ENCODE assay signal across 17 cellular contexts in the genomic region with DNA sequence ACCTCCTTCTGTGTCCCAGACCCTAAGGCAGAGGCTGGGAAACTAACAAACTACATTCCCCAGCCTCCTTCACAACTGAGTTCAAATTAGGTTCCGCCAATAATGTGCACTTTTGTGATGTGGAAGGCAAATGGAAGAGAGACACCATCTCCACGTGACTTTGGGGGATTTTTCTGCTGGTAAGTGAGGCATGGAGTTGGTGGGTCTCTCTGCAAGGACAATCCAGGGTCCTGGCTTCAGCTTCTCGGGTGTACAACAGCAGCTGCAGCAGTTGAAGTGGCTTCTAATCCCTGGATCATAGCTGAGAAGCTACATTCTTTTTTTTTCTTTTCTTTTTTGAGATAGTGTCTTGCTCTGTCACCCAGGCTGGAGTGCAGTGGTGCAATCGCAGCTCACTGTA. TPM values are rescaled to one million over a fixed set of nuclear protein-coding genes. Genes with fewer than 3 reads are reported as not detected.
DNase-seq lines count a peak whose midpoint lies in the region; TF ChIP-seq lines count a peak whose summit lies in the region.
"Had no signal": no experiment of that assay in that cellular context is flagged by ENCODE, and none has a peak within 500 bp of the region (broad histone marks: within the 10 kb centered on the region; RNA-seq: fewer than 3 reads in every experiment).

No MANE protein-coding gene starts in this region.

- H4K20me1 ChIP-seq in BLaER1 (no peaks in the 10 kb centered on the region), osteoblast (ENCODE audit: insufficient read depth, low read length) (no peaks in the 10 kb centered on the region)

- H3K27ac ChIP-seq in BLaER1 (no peak overlapping the region), SJCRH30 (no peak overlapping the region), osteoblast (ENCODE audit: low read depth, low read length) (no peak overlapping the region)
- H3K27ac ChIP-seq: A549, RWPE1, SJSA1 had no signal

- peaks cover 38% of the 10 kb centered on the region for H3K27me3 ChIP-seq in BLaER1
- H3K27me3 ChIP-seq in SJCRH30 = no peaks in the 10 kb centered on the region
- no peaks in the 10 kb centered on the region for H3K27me3 ChIP-seq in osteoblast (ENCODE audit: insufficient read depth, low read length)
- H3K27me3 ChIP-seq: SJSA1 had no signal

- H3K4me2 ChIP-seq in BLaER1 = peak overlapping the region; percentile 22; the same call in 1 of the 2 replicates
- H3K4me2 ChIP-seq in osteoblast (ENCODE audit: insufficient read depth, low read length) = no peak overlapping the region
- H3K4me2 ChIP-seq: A549 had no signal

- H3K4me3 ChIP-seq in BLaER1 = no peak overlapping the region
- H3K4me3 ChIP-seq in SJCRH30 = no peak overlapping the region
- H3K4me3 ChIP-seq in osteoblast (ENCODE audit: insufficient read depth, low read length) = no peak overlapping the region
- H3K4me3 ChIP-seq: A549, SJSA1 had no signal

- H3K9ac ChIP-seq in BLaER1 = no peak overlapping the region

- H3K4me1 ChIP-seq in BLaER1 = peaks cover 26% of the 10 kb centered on the region
- peaks cover 49% of the 10 kb centered on the region for H3K4me1 ChIP-seq in SJCRH30
- peaks cover 32% of the 10 kb centered on the region for H3K4me1 ChIP-seq in osteoblast (ENCODE audit: insufficient read depth, low read length)
- H3K4me1 ChIP-seq: A549 had no signal

- H3K79me2 ChIP-seq in osteoblast (ENCODE audit: insufficient read depth, low read length) = no peaks in the 10 kb centered on the region

- no peak for TF ChIP-seq CTCF in osteoblast (IDR thresholded peaks at IDR 0.05; ENCODE audit: extremely low read depth, low read depth, low read length)

- peak overlapping the region; percentile 48 for H2AFZ ChIP-seq in osteoblast (ENCODE audit: low read length)

- 0 out of 2 replicates have a peak, but pooled peaks cover under 1% of the 10 kb centered on the region for H3K9me3 ChIP-seq in BLaER1
- H3K9me3 ChIP-seq in SJCRH30 (replicated peaks) = no peaks in the 10 kb centered on the region
- H3K9me3 ChIP-seq in osteoblast (ENCODE audit: low read depth, low read length) = no peaks in the 10 kb centered on the region
- H3K9me3 ChIP-seq: A549, SJSA1 had no signal

- DNase-seq in SJCRH30 (peak; percentile 53 to 71), islet precursor cell (peak; percentile 38), osteoblast (ENCODE audit: insufficient read length, low spot score, missing footprints) (no peak), NCI-H82 treated with DMSO at 0.1 percent for 48 hours (lab: John Stamatoyannopoulos, UW; ENCODE audit: unreplicated experiment) (no peak), hippocampal formation (lab: John Stamatoyannopoulos, UW) (no peak)
- DNase-seq in stimulated activated CD4-positive, alpha-beta T cell treated with anti-CD3 and anti-CD28 coated beads, Interleukin-2, amount 100 ng/mL, for 24 hours = no peak
- DNase-seq: GF-D8, GOT3, NCI-H1048, NCI-H1436 treated with DMSO at 0.1 percent for 48 hours, NCI-H2081 treated with DMSO at 0.1 percent for 48 hours, NCI-H510A treated with DMSO at 0.1 percent for 48 hours, OCI-M1 had no signal

- H3K36me3 ChIP-seq in BLaER1 (no peaks in the 10 kb centered on the region), SJCRH30 (no peaks in the 10 kb centered on the region), osteoblast (ENCODE audit: insufficient read depth, low read length) (no peaks in the 10 kb centered on the region)
- H3K36me3 ChIP-seq: SJSA1 had no signal

RNA-seq across cellular contexts. Expression of gene GATA2, which starts 58.9 kb away (rescaled TPM):
- total RNA-seq in SJCRH30 (2014; rRNA removed; shearing (Covaris generic)) = 17.1 and 19.8 TPM in 2 replicates
- total RNA-seq in osteoblast = 0.72 and 0.88 TPM in 2 replicates

Comparison
In these comparisons a context has a peak if more than half of its experiments do, and no peak if none do; other contexts are left out.
1. DNase-seq: peak in SJCRH30 (2 of 2) and islet precursor cell (single experiment); none in osteoblast (single experiment), NCI-H82 treated with DMSO at 0.1 percent for 48 hours (single experiment), stimulated activated CD4-positive, alpha-beta T cell treated with anti-CD3 and anti-CD28 coated beads, Interleukin-2, amount 100 ng/mL, for 24 hours (0 of 2) and hippocampal formation (0 of 2).